Comparison of ENCODE assay signal across 21 cellular contexts in the genomic region with DNA sequence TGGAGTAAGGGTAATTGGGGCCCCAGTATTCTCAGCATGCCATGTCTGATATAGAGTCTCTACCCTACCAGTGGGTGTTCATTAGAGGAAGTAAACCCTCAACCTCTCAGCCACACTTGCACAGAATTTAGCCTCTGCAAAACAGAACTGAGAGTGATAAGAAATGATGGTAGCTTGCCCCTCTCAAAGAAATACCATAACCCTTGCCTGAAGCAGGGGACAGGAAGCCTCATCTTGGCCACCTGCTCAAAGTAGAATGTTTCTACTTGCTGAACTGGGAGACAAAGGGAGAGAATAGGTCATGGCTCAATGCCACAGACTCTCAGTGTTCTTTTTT. TPM values are rescaled to one million over a fixed set of nuclear protein-coding genes. Genes with fewer than 3 reads are reported as not detected.
"Had no signal": no experiment of that assay in that cellular context is flagged by ENCODE, and none has a peak within 500 bp of the region (broad histone marks: within the 10 kb centered on the region; RNA-seq: fewer than 3 reads in every experiment).

No MANE protein-coding gene starts in this region.

- H3K27me3 ChIP-seq: breast epithelium, esophagus muscularis mucosa, left lung, ovary, vagina had no signal

- H3K4me3 ChIP-seq: breast epithelium, dorsolateral prefrontal cortex, esophagus muscularis mucosa, left lung, ovary, prostate gland, thoracic aorta, vagina had no signal

- H3K27ac ChIP-seq: breast epithelium, dorsolateral prefrontal cortex, esophagus muscularis mucosa, left lung, ovary, prostate gland, thoracic aorta, vagina, VCaP had no signal

- H3K4me1 ChIP-seq: breast epithelium, esophagus muscularis mucosa, left lung, prostate gland, vagina had no signal

- ATAC-seq: activated CD4-positive, CD25-positive, alpha-beta regulatory T cell treated with anti-CD3 and anti-CD28 coated beads, Interleukin-2, amount 50 U/mL, for 24 hours; left lung; natural killer cell treated with Interleukin-12 subunit alpha and Interleukin-12 subunit beta and Interleukin-15 and Interleukin-18, amount 100 ng/mL, for 72 hours had no signal

- H3K36me3 ChIP-seq: breast epithelium, esophagus muscularis mucosa, left lung, ovary, prostate gland, thoracic aorta, vagina had no signal

- H3K9me3 ChIP-seq: breast epithelium, esophagus muscularis mucosa, left lung, ovary, prostate gland, thoracic aorta, vagina had no signal

- DNase-seq: activated CD4-positive, alpha-beta T cell treated with anti-CD3 and anti-CD28 coated beads, Interleukin-2, amount 50 U/mL, for 1 hour; activated naive CD4-positive, alpha-beta T cell; activated T-cell treated with anti-CD3 and anti-CD28 coated beads, Interleukin-2, amount 50 U/mL, for 24 hours; dorsolateral prefrontal cortex; glutamatergic neuron; hippocampal formation; kidney glomerular epithelial cell; left lung; midbrain; ovary; stimulated activated CD4-positive, alpha-beta T cell treated with anti-CD3 and anti-CD28 coated beads, Interleukin-2, amount 100 ng/mL, for 48 hours; stimulated activated CD8-positive, alpha-beta memory T cell treated with anti-CD3 and anti-CD28 coated beads, Interleukin-4, amount 100 ng/mL, for 48 hours; stimulated activated naive CD4-positive, alpha-beta T cell treated with Interleukin-2 at 50 U/mL for 16 hours had no signal

RNA-seq across cellular contexts. Expression of a gene that starts 33.7 kb away (rescaled TPM):
- total RNA-seq: natural killer cell treated with Interleukin-12 subunit alpha and Interleukin-12 subunit beta and Interleukin-15 and Interleukin-18, amount 100 ng/mL, for 72 hours had no signal
